8 cellular contexts compared by ENCODE assay signal in genomic region chr6:31399589-31400466, GRCh38. TPM values are rescaled to one million over a fixed set of nuclear protein-coding genes. Genes with fewer than 3 reads are reported as not detected.
DNase-seq lines count a peak whose midpoint lies in the region; ATAC-seq and TF ChIP-seq lines count a peak whose summit lies in the region.

No MANE protein-coding gene starts in this region.

- peaks cover 63% of the 10 kb centered on the region for H3K4me1 Mint-ChIP-seq in dendritic cell treated with granulocyte-macrophage colony-stimulating factor and Interleukin-4, amounts not matched to agents 40 ng/mL and 50 ng/mL, for 4 days (ENCODE audit: low read depth)

- peak overlapping the region; percentile 84 for H3K4me3 Mint-ChIP-seq in dendritic cell treated with granulocyte-macrophage colony-stimulating factor and Interleukin-4, amounts not matched to agents 40 ng/mL and 50 ng/mL, for 4 days

- peak overlapping the region; percentile 70 for H3K4me3 ChIP-seq in AG09309 (ENCODE audit: control insufficient read depth, low read depth, low read length)

- H3K9me3 Mint-ChIP-seq in dendritic cell treated with granulocyte-macrophage colony-stimulating factor and Interleukin-4, amounts not matched to agents 40 ng/mL and 50 ng/mL, for 4 days: no peaks in the 10 kb centered on the region

- intact Hi-C loops in dendritic cell treated with granulocyte-macrophage colony-stimulating factor and Interleukin-4, amounts not matched to agents 40 ng/mL and 50 ng/mL, for 4 days (cut with micrococcal nuclease): loop anchor here (1.0 to 5.0 kb wide), 2 partner anchors 41 to 92 kb away; no protein-coding TSS in a partner anchor
- intact Hi-C loops in left colon (cut with DNase I, micrococcal nuclease): no loop called here

- peaks cover 35% of the 10 kb centered on the region for H3K36me3 Mint-ChIP-seq in dendritic cell treated with granulocyte-macrophage colony-stimulating factor and Interleukin-4, amounts not matched to agents 40 ng/mL and 50 ng/mL, for 4 days (ENCODE audit: low read depth)

- peak; percentile 99 for TF ChIP-seq CTCF in AG09309 (IDR thresholded peaks at IDR 0.05; ENCODE audit: control insufficient read depth, insufficient read depth, low read depth, low read length, missing control alignments)

- TF ChIP-seq POLR2A in GM19099 (IDR thresholded peaks at IDR 0.05; ENCODE audit: extremely low read depth, insufficient read length, low read depth): peak; percentile 56
- no peak for TF ChIP-seq POLR2A in GM18505 (IDR thresholded peaks at IDR 0.05; ENCODE audit: borderline replicate concordance, extremely low read depth, insufficient read depth, insufficient read length)

- ATAC-seq in left colon: peak; percentile 69
- no peak for ATAC-seq in GM18505 (IDR thresholded peaks at IDR 0.05; ENCODE audit: unreplicated experiment)

- H3K27me3 Mint-ChIP-seq in dendritic cell treated with granulocyte-macrophage colony-stimulating factor and Interleukin-4, amounts not matched to agents 40 ng/mL and 50 ng/mL, for 4 days: no peaks in the 10 kb centered on the region

- DNase-seq in AG09309 (ENCODE audit: low read depth) (peak; percentile 55), NCI-H1105 treated with DMSO at 0.1 percent for 48 hours (lab: John Stamatoyannopoulos, UW) (peak; percentile 28), left colon (peak; percentile 94)
- DNase-seq in activated CD4-positive, alpha-beta T cell treated with anti-CD3 and anti-CD28 coated beads, Interleukin-2, amount 50 U/mL, for 1 hour: peak; percentile 45
- peak; percentile 40 to 67 (median 54) for DNase-seq in stimulated activated CD4-positive, alpha-beta T cell treated with anti-CD3 and anti-CD28 coated beads, Interleukin-12 subunit alpha, Interleukin-12 subunit beta, amount 100 ng/mL, for 48 hours (ENCODE audit: low read depth in 2 of 3, low spot score in 1 of 3)

- peak overlapping the region; percentile 84 for H3K27ac Mint-ChIP-seq in dendritic cell treated with granulocyte-macrophage colony-stimulating factor and Interleukin-4, amounts not matched to agents 40 ng/mL and 50 ng/mL, for 4 days

RNA-seq across cellular contexts. Expression of gene MICA, which starts 3.6 kb away (rescaled TPM):
- total RNA-seq in left colon: 10 to 100 TPM; 18.5 to 23.7 TPM

RNA-seq across cellular contexts. Expression of gene HLA-B, which starts 42.8 kb away (rescaled TPM):
- 1,000 to 10,000 TPM; 1,508 to 2,239 TPM for total RNA-seq in left colon

Comparison
In these comparisons a context has a peak if more than half of its experiments do, and no peak if none do; other contexts are left out.
1. DNase-seq: peak in every context shown above with its lines; median percentile 94 in left colon; 55 in AG09309; 54 in stimulated activated CD4-positive, alpha-beta T cell treated with anti-CD3 and anti-CD28 coated beads, Interleukin-12 subunit alpha, Interleukin-12 subunit beta, amount 100 ng/mL, for 48 hours; 45 in activated CD4-positive, alpha-beta T cell treated with anti-CD3 and anti-CD28 coated beads, Interleukin-2, amount 50 U/mL, for 1 hour; 28 in NCI-H1105 treated with DMSO at 0.1 percent for 48 hours.